In genomic region chr6:39035689-39036088, GRCh38 we compare ENCODE assay signal across 23 cellular contexts. TPM values are rescaled to one million over a fixed set of nuclear protein-coding genes. Genes with fewer than 3 reads are reported as not detected.
DNase-seq lines count a peak whose midpoint lies in the region; ATAC-seq and TF ChIP-seq lines count a peak whose summit lies in the region.
"Had no signal": no experiment of that assay in that cellular context is flagged by ENCODE, and none has a peak within 500 bp of the region (broad histone marks: within the 10 kb centered on the region; RNA-seq: fewer than 3 reads in every experiment).

No MANE protein-coding gene starts in this region.

- peak overlapping the region; percentile 6 for H2AFZ ChIP-seq in neuronal stem cell (ENCODE audit: low read length)

- no peaks in the 10 kb centered on the region for H3K79me1 ChIP-seq in neuronal stem cell (ENCODE audit: low read depth, low read length)

- H4K8ac ChIP-seq in neuronal stem cell (ENCODE audit: low read depth, low read length), result no peak overlapping the region

- H2AK5ac ChIP-seq in neuronal stem cell (ENCODE audit: low read depth, low read length), result no peak overlapping the region

- ATAC-seq in T-cell (replicated peaks in 1 of 4) (no peak), GM19395 (IDR thresholded peaks at IDR 0.05; ENCODE audit: unreplicated experiment) (no peak)
- ATAC-seq: A549; CD8-positive, alpha-beta T cell had no signal

- 0 out of 22 replicates have a peak, but pooled peaks cover 0 to 5% (median 0%) of the 10 kb centered on the region in 11 experiments for H4K20me1 ChIP-seq in BLaER1 treated with 17β-estradiol and CSF1 and Interleukin-3, amounts not matched to agents 10 nM and 100 nM

- H2BK15ac ChIP-seq in neuronal stem cell (ENCODE audit: low read length), result no peak overlapping the region

- H3K9me3 ChIP-seq in BLaER1 treated with 17β-estradiol and CSF1 and Interleukin-3, amounts not matched to agents 10 nM and 100 nM (replicated peaks in 1 of 11), result no peaks in the 10 kb centered on the region
- H3K9me3 ChIP-seq in HEK293 (ENCODE audit: control insufficient read depth, insufficient read depth, low read depth, low read length) (no peaks in the 10 kb centered on the region), neuronal stem cell (replicated peaks in 1 of 2; ENCODE audit: control insufficient read depth in 2 of 2, insufficient read depth in 1 of 2, low read depth in 1 of 2, low read length in 2 of 2) (no peaks in the 10 kb centered on the region)
- H3K9me3 ChIP-seq: A549, BE2C, Caco-2 had no signal

- no peak overlapping the region for H3K14ac ChIP-seq in neuronal stem cell (ENCODE audit: low read length)

- no CpG with 5 or more reads among the region's 9 CpGs for WGBS in neuronal stem cell (ENCODE audit: extremely low coverage in 2 of 2, insufficient read length in 2 of 2, insufficient replicate concordance in 1 of 2), 2 donors

- H2BK5ac ChIP-seq in neuronal stem cell (ENCODE audit: low read length), result no peak overlapping the region

- H3K9ac ChIP-seq in BLaER1 treated with 17β-estradiol and CSF1 and Interleukin-3, amounts not matched to agents 10 nM and 100 nM, result no peak overlapping the region
- no peak overlapping the region for H3K9ac ChIP-seq in neuronal stem cell (ENCODE audit: low read depth, low read length, poor library complexity)

- no peaks in the 10 kb centered on the region for H3K36me3 ChIP-seq in BLaER1 treated with 17β-estradiol and CSF1 and Interleukin-3, amounts not matched to agents 10 nM and 100 nM
- H3K36me3 ChIP-seq in HEK293 (ENCODE audit: control insufficient read depth in 2 of 2, insufficient read depth in 1 of 2, low read length in 2 of 2), result no peaks in the 10 kb centered on the region
- no peaks in the 10 kb centered on the region for H3K36me3 ChIP-seq in neuronal stem cell (replicated peaks in 1 of 2; ENCODE audit: control insufficient read depth in 2 of 2, insufficient read depth in 2 of 2, low read length in 2 of 2)
- H3K36me3 ChIP-seq: BE2C had no signal

- H3K9me3 Mint-ChIP-seq in T-cell, result no peaks in the 10 kb centered on the region
- H3K9me3 Mint-ChIP-seq: CD4-positive, CD25-positive, alpha-beta regulatory T cell; CD8-positive, alpha-beta T cell had no signal

- no peak overlapping the region for H4K91ac ChIP-seq in neuronal stem cell (ENCODE audit: low read depth, low read length, poor library complexity)

- CTCF ChIA-PET in HEK293 (lab: Yijun Ruan, JAX) (interaction anchor here (1.0 to 1.7 kb wide), 3 partner anchors 9 to 62 kb away, joined by 3 to 6 read pairs (median 5); no protein-coding TSS in a partner anchor), T-cell (lab: Charles Lee) (no interaction called here)

- H3K36me3 Mint-ChIP-seq in T-cell, result no peaks in the 10 kb centered on the region
- H3K36me3 Mint-ChIP-seq: CD4-positive, CD25-positive, alpha-beta regulatory T cell; CD8-positive, alpha-beta T cell had no signal

- H3K27ac Mint-ChIP-seq in T-cell, result no peak overlapping the region
- H3K27ac Mint-ChIP-seq: CD4-positive, CD25-positive, alpha-beta regulatory T cell; CD8-positive, alpha-beta T cell; HFFc6 had no signal

- H3K4me3 ChIP-seq in BLaER1 treated with 17β-estradiol and CSF1 and Interleukin-3, amounts not matched to agents 10 nM and 100 nM, result no peak overlapping the region
- H3K4me3 ChIP-seq in HEK293 (ENCODE audit: low read depth, low read length) (no peak overlapping the region), neuronal stem cell (ENCODE audit: low read length in 2 of 2) (no peak overlapping the region)
- H3K4me3 ChIP-seq: A549 had no signal

- H3K23ac ChIP-seq in neuronal stem cell (ENCODE audit: low read depth, low read length, poor library complexity), result no peak overlapping the region

- no peak overlapping the region for H3K18ac ChIP-seq in neuronal stem cell (ENCODE audit: low read length)

- no peak for TF ChIP-seq CTCF in HEK293 (tag by site-specific recombination; IDR thresholded peaks at IDR 0.05)

- no peak overlapping the region for H2BK12ac ChIP-seq in neuronal stem cell (ENCODE audit: low read length)

- POLR2A ChIA-PET in HEK293 (lab: Yijun Ruan, JAX) (no interaction called here), T-cell (lab: Charles Lee) (no interaction called here)

- no peak overlapping the region for H2BK120ac ChIP-seq in neuronal stem cell (ENCODE audit: low read depth, low read length)

- peaks cover 34 to 51% of the 10 kb centered on the region in 2 donors for H3K27me3 Mint-ChIP-seq in T-cell

- no peak overlapping the region; a peak in 1 of 22 replicates for H3K27ac ChIP-seq in BLaER1 treated with 17β-estradiol and CSF1 and Interleukin-3, amounts not matched to agents 10 nM and 100 nM
- H3K27ac ChIP-seq in HEK293 (ENCODE audit: extremely low read depth, low read depth, low read length) (no peak overlapping the region), neuronal stem cell (replicated peaks; ENCODE audit: low read length) (no peak overlapping the region)
- H3K27ac ChIP-seq: A549, C4-2B had no signal

- H3K27me3 ChIP-seq in BLaER1 treated with 17β-estradiol and CSF1 and Interleukin-3, amounts not matched to agents 10 nM and 100 nM, result peaks cover 0 to 7% (median 0%) of the 10 kb centered on the region in 11 experiments; a peak in 2 of 22 replicates
- peaks cover 0 to 17% (median 0%) of the 10 kb centered on the region in 3 experiments for H3K27me3 ChIP-seq in neuronal stem cell (ENCODE audit: control insufficient read depth in 3 of 3, insufficient read depth in 3 of 3, low read depth in 1 of 3, low read length in 3 of 3)

- no peak overlapping the region for H3K4me3 Mint-ChIP-seq in T-cell
- H3K4me3 Mint-ChIP-seq: CD4-positive, CD25-positive, alpha-beta regulatory T cell; CD8-positive, alpha-beta T cell; HFFc6 had no signal

- DNase-seq in islet precursor cell (peak; percentile 38), neuronal stem cell (ENCODE audit: low spot score) (no peak), NCI-H1105 (lab: John Stamatoyannopoulos, UW) (no peak), T-cell (no peak), NK-92 (lab: John Stamatoyannopoulos, UW; ENCODE audit: unreplicated experiment) (no peak)
- DNase-seq: 8988T; ACHN; AML-193; BE2C; Caco-2; CD4-positive, CD25-positive, alpha-beta regulatory T cell; CD8-positive, alpha-beta T cell; DMS153; DND-41; GOT3; H7; HCEC 1CT; HFFc6 had no signal

- no peaks in the 10 kb centered on the region for H3K4me1 Mint-ChIP-seq in T-cell

- peaks cover 25 to 44% (median 39%) of the 10 kb centered on the region in 10 experiments for H3K4me1 ChIP-seq in BLaER1 treated with 17β-estradiol and CSF1 and Interleukin-3, amounts not matched to agents 10 nM and 100 nM
- H3K4me1 ChIP-seq in HEK293 (ENCODE audit: control insufficient read depth, insufficient read depth, low read length) (no peaks in the 10 kb centered on the region), neuronal stem cell (ENCODE audit: control insufficient read depth in 2 of 2, insufficient read depth in 1 of 2, low read depth in 1 of 2, low read length in 2 of 2) (peaks cover 7 to 15% of the 10 kb centered on the region in 2 donors)
- H3K4me1 ChIP-seq: A549, BE2C, Caco-2 had no signal

- no peak overlapping the region for H3K4ac ChIP-seq in neuronal stem cell (ENCODE audit: low read length)

- H3K4me2 ChIP-seq in BLaER1 treated with 17β-estradiol and CSF1 and Interleukin-3, amounts not matched to agents 10 nM and 100 nM, result peak overlapping the region in 9 of 11 experiments; percentile 3 to 94 (median 85); a peak in 15 of 22 replicates
- H3K4me2 ChIP-seq in neuronal stem cell (ENCODE audit: insufficient read depth, low read length, poor library complexity, severe bottlenecking), result no peak overlapping the region
- H3K4me2 ChIP-seq: A549 had no signal

TF ChIP-seq in HEK293, 187 proteins besides CTCF, POLR2A, EP300 and RAD21:
- TF ChIP-seq ZIC2 (tag by site-specific recombination; IDR thresholded peaks at IDR 0.05) (peak; percentile 60), ZNF121 (tag by site-specific recombination; IDR thresholded peaks at IDR 0.05) (no peak), ZSCAN18 (tag by site-specific recombination; IDR thresholded peaks at IDR 0.05) (no peak), ZNF335 (tag by site-specific recombination; conservative IDR thresholded peaks at IDR 0.05) (peak; percentile 64), ZNF623 (tag by site-specific recombination; IDR thresholded peaks at IDR 0.05) (no peak)

RNA-seq across cellular contexts. Expression of gene GLP1R, which starts 12.9 kb away (rescaled TPM):
- polyA plus RNA-seq in neuronal stem cell (2013, experiment 1 of 2), result 0.92 TPM
- 0.86 TPM for polyA plus RNA-seq in neuronal stem cell (2013, experiment 2 of 2)
- under 1 TPM in 1 of 5 donors, not detected in 4; 0.07 TPM for total RNA-seq in T-cell
- total RNA-seq: Caco-2; CD4-positive, CD25-positive, alpha-beta regulatory T cell; CD8-positive, alpha-beta T cell; HFFc6 had no signal
- polyA plus RNA-seq: A549; CD4-positive, CD25-positive, alpha-beta regulatory T cell had no signal
